In the genomic region with DNA sequence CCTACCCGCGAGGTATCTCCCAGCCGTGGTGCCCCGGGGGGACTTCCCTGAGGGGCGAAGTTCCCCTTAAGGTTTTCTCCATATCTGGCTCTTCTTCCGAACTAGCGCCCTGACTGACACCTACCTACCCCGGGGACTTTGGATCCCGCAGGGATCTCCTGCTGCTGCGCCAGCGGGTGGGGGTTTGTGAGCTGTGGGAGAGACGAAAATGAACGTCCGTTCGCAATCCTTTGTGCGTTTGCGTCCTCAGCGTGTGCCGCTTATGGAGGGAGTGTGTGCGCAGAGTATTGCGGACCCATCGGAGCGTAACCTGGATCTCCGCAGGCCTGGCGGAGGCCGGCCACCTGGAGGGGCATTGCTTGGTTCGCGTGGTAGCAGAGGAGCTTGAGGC, we compare ENCODE assay signal across 1 cellular context.
TF ChIP-seq lines count a peak whose summit lies in the region.

No MANE protein-coding gene starts in this region.

TF ChIP-seq in K562, 482 proteins besides CTCF, POLR2A, EP300 and RAD21 (continued from another document):
- TF ChIP-seq, protein P1, sequence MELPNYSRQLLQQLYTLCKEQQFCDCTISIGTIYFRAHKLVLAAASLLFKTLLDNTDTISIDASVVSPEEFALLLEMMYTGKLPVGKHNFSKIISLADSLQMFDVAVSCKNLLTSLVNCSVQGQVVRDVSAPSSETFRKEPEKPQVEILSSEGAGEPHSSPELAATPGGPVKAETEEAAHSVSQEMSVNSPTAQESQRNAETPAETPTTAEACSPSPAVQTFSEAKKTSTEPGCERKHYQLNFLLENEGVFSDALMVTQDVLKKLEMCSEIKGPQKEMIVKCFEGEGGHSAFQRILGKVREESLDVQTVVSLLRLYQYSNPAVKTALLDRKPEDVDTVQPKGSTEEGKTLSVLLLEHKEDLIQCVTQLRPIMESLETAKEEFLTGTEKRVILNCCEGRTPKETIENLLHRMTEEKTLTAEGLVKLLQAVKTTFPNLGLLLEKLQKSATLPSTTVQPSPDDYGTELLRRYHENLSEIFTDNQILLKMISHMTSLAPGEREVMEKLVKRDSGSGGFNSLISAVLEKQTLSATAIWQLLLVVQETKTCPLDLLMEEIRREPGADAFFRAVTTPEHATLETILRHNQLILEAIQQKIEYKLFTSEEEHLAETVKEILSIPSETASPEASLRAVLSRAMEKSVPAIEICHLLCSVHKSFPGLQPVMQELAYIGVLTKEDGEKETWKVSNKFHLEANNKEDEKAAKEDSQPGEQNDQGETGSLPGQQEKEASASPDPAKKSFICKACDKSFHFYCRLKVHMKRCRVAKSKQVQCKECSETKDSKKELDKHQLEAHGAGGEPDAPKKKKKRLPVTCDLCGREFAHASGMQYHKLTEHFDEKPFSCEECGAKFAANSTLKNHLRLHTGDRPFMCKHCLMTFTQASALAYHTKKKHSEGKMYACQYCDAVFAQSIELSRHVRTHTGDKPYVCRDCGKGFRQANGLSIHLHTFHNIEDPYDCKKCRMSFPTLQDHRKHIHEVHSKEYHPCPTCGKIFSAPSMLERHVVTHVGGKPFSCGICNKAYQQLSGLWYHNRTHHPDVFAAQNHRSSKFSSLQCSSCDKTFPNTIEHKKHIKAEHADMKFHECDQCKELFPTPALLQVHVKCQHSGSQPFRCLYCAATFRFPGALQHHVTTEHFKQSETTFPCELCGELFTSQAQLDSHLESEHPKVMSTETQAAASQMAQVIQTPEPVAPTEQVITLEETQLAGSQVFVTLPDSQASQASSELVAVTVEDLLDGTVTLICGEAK (IDR thresholded peaks at IDR 0.05), result no peak
- TF ChIP-seq, protein P1 (CRISPR knock-in tag; IDR thresholded peaks at IDR 0.05), result no peak
- TF ChIP-seq EP400 (IDR thresholded peaks at IDR 0.05), result 0 out of 2 replicates have a peak, but pooled peaks have one; percentile 3
- TF ChIP-seq TEAD1 (CRISPR knock-in tag; IDR thresholded peaks at IDR 0.05), result peak in 1 of 2 experiments; percentile 1; a peak in 1 of 4 replicates
- no peak for TF ChIP-seq ZNF165 (CRISPR knock-in tag; IDR thresholded peaks at IDR 0.05; ENCODE audit: borderline replicate concordance)
- no peak for TF ChIP-seq ZNF282 (CRISPR knock-in tag; IDR thresholded peaks at IDR 0.05)
